8 cellular contexts compared by ENCODE assay signal in the genomic region with DNA sequence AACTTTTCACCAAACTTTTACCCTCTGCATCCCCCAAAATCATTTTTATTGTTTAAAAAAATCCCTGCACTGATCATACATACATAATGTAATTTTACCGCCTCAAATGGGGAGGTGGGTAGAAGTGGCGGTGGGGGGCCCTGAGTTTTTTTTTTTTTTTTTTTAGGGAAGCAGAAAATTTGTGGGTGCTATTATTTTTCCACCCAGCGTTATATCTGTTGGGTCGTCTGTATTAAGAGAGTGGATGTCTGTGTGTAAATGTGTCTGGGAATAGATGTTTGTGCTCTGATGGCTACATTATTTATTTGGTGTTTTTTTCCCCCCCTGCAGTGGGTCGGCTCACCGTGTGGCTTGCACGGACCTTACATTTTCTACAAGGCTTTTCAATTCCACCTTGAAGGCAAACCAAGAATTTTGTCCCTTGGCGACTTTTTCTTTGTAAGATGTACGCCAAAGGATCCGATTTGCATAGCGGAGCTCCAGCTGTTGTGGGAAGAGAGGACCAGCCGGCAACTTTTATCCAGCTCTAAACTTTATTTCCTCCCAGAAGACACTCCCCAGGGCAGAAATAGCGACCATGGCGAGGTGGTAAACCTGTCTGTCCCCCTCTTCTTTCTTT. TPM values are rescaled to one million over a fixed set of nuclear protein-coding genes. Genes with fewer than 3 reads are reported as not detected.
DNase-seq lines count a peak whose midpoint lies in the region; ATAC-seq and TF ChIP-seq lines count a peak whose summit lies in the region.

No MANE protein-coding gene starts in this region.

- H3K4me1 Mint-ChIP-seq in effector memory CD8-positive, alpha-beta T cell (ENCODE audit: low read depth in 2 of 2): peaks cover 29 to 62% of the 10 kb centered on the region in 2 donors

- no peaks in the 10 kb centered on the region for H3K27me3 Mint-ChIP-seq in effector memory CD8-positive, alpha-beta T cell

- TF ChIP-seq CTCF in Peyer's patch (IDR thresholded peaks at IDR 0.05): no peak

- peak overlapping the region; percentile 73 to 93 for H3K4me3 Mint-ChIP-seq in effector memory CD8-positive, alpha-beta T cell

- no peaks in the 10 kb centered on the region for H3K9me3 Mint-ChIP-seq in effector memory CD8-positive, alpha-beta T cell

- ATAC-seq in effector memory CD8-positive, alpha-beta T cell (replicated peaks): no peak
- ATAC-seq in GM21723 (IDR thresholded peaks at IDR 0.05; ENCODE audit: unreplicated experiment): no peak

- no peak for TF ChIP-seq POLR2A in Peyer's patch (IDR thresholded peaks at IDR 0.05)

- peak overlapping the region; percentile 69 to 84 (median 77) for H3K4me3 ChIP-seq in Peyer's patch
- H3K4me3 ChIP-seq in mucosa of rectum (ENCODE audit: low read length in 2 of 2): peak overlapping the region; percentile 96 to 98

- peaks cover 0 to 48% (median 6%) of the 10 kb centered on the region in 4 donors for H3K4me1 ChIP-seq in Peyer's patch
- peaks cover 21 to 35% of the 10 kb centered on the region in 2 donors for H3K4me1 ChIP-seq in mucosa of rectum (ENCODE audit: control insufficient read depth in 2 of 2, insufficient read depth in 2 of 2, low read length in 2 of 2)

- peak overlapping the region; percentile 81 to 93 for H3K27ac Mint-ChIP-seq in effector memory CD8-positive, alpha-beta T cell

- H3K27me3 ChIP-seq in Peyer's patch (no peaks in the 10 kb centered on the region), mucosa of rectum (ENCODE audit: control insufficient read depth in 2 of 2, insufficient read depth in 2 of 2, low read length in 2 of 2) (no peaks in the 10 kb centered on the region)

- H3K27ac ChIP-seq in Peyer's patch: peak overlapping the region; percentile 94 to 97 (median 94)
- peak overlapping the region; percentile 97 for H3K27ac ChIP-seq in mucosa of rectum (ENCODE audit: low read depth in 2 of 2, low read length in 2 of 2)

- H3K9me3 ChIP-seq in Peyer's patch (no peaks in the 10 kb centered on the region), mucosa of rectum (ENCODE audit: control insufficient read depth in 2 of 2, low read length in 2 of 2) (no peaks in the 10 kb centered on the region)

- DNase-seq in NCI-H510A treated with DMSO at 0.1 percent for 48 hours (lab: John Stamatoyannopoulos, UW) (peak; percentile 33), NCI-H510A (lab: John Stamatoyannopoulos, UW) (no peak), Peyer's patch (peak in 2 of 3 donors; percentile 44 to 54), cortex of kidney (lab: John Stamatoyannopoulos, UW) (no peak), OCI-M1 (lab: John Stamatoyannopoulos, UW) (no peak)
- DNase-seq in effector memory CD8-positive, alpha-beta T cell: peak in 1 of 3 experiments; percentile 2

- H3K9ac ChIP-seq in mucosa of rectum (ENCODE audit: low read depth in 1 of 2, low read length in 2 of 2): peak overlapping the region; percentile 78 to 93

- H3K36me3 Mint-ChIP-seq in effector memory CD8-positive, alpha-beta T cell (ENCODE audit: insufficient read depth): peaks cover 43% of the 10 kb centered on the region

- H3K36me3 ChIP-seq in Peyer's patch (no peaks in the 10 kb centered on the region), mucosa of rectum (ENCODE audit: control insufficient read depth in 2 of 2, insufficient read depth in 2 of 2, low read length in 2 of 2) (no peaks in the 10 kb centered on the region)

RNA-seq across cellular contexts. Expression of a gene that starts 0.4 kb away (rescaled TPM):
- total RNA-seq in Peyer's patch: 100 to 1,000 TPM in 1 of 4 donors, 10 to 100 TPM in 3; 10.5 to 167 (median 29.4) TPM

Comparison
In these comparisons a context has a peak if more than half of its experiments do, and no peak if none do; other contexts are left out.
1. DNase-seq: peak in NCI-H510A treated with DMSO at 0.1 percent for 48 hours (single experiment) and Peyer's patch (2 of 3); none in NCI-H510A (single experiment), cortex of kidney (single experiment) and OCI-M1 (single experiment).